13 cellular contexts compared by ENCODE assay signal in genomic region chr5:60634054-60634453, GRCh38.
DNase-seq lines count a peak whose midpoint lies in the region; ATAC-seq, FAIRE-seq and TF ChIP-seq lines count a peak whose summit lies in the region.
"Had no signal": no experiment of that assay in that cellular context is flagged by ENCODE, and none has a peak within 500 bp of the region (broad histone marks: within the 10 kb centered on the region; RNA-seq: fewer than 3 reads in every experiment).

No MANE protein-coding gene starts in this region.

- H3K27me3 Mint-ChIP-seq in effector memory CD8-positive, alpha-beta T cell: no peaks in the 10 kb centered on the region

- in situ Hi-C loops in HepG2 (cut with HindIII; ENCODE audit: extremely low pct_ligation_motif_present, low pct_unique_long_range_greater_than_20kb): no loop called here
- in situ Hi-C loops in transverse colon (cut with MboI; ENCODE audit: low pct_ligation_motif_present in 1 of 4, low pct_unique_long_range_greater_than_20kb in 1 of 4, low sequenced_read_pairs in 3 of 4): no loop called here

- POLR2A ChIA-PET in HepG2 (lab: Yijun Ruan, JAX): no interaction called here

- intact Hi-C loops in right lobe of liver (cut with DNase I): no loop called here
- intact Hi-C loops in HepG2 (cut with micrococcal nuclease; ENCODE audit: unreplicated experiment): no loop called here
- intact Hi-C loops in transverse colon (cut with DNase I; ENCODE audit: low total_unique reads): no loop called here

- TF ChIP-seq CTCF in right lobe of liver (IDR thresholded peaks at IDR 0.05): no peak
- TF ChIP-seq CTCF in HepG2 (CRISPR knock-in tag; IDR thresholded peaks at IDR 0.05): no peak
- no peak for TF ChIP-seq CTCF in transverse colon (IDR thresholded peaks at IDR 0.05)

- no peak for FAIRE-seq in HepG2 (lab: Jason Lieb, UNC)
- FAIRE-seq: GM12891 had no signal

- no peak for TF ChIP-seq EP300 in HepG2 (IDR thresholded peaks at IDR 0.05; ENCODE audit: low read depth in 2 of 2, low read length in 2 of 2)
- TF ChIP-seq EP300 in HepG2 (CRISPR knock-in tag; IDR thresholded peaks at IDR 0.05; ENCODE audit: borderline replicate concordance): no peak
- TF ChIP-seq EP300 in transverse colon (IDR thresholded peaks at IDR 0.05; ENCODE audit: low read depth): no peak

- ATAC-seq in right lobe of liver: peak in 3 of 4 donors; percentile 59 to 62 (median 59)
- ATAC-seq in HepG2: no peak
- ATAC-seq in effector memory CD8-positive, alpha-beta T cell (replicated peaks): no peak

- DNase-seq in right lobe of liver (no peak), HepG2 (ENCODE audit: low spot score) (no peak), UCSD-AML1 (lab: John Stamatoyannopoulos, UW; ENCODE audit: unreplicated experiment) (peak; percentile 33), globus pallidus (ENCODE audit: low spot score) (peak; percentile 2), GOT3 (lab: John Stamatoyannopoulos, UW) (no peak), transverse colon (no peak)
- no peak for DNase-seq in activated CD8-positive, alpha-beta memory T cell treated with anti-CD3 and anti-CD28 coated beads, Interleukin-2, amount 50 U/mL, for 48 hours
- DNase-seq in effector memory CD8-positive, alpha-beta T cell: no peak
- DNase-seq: Caco-2, NCI-H1105, NCI-H1694 treated with DMSO at 0.1 percent for 48 hours had no signal

- no peak overlapping the region for H3K27ac Mint-ChIP-seq in effector memory CD8-positive, alpha-beta T cell

- no TSS peak for BruUV-seq in HepG2 (replicated peaks; lab: Mats Ljungman, UMichigan)

- CTCF ChIA-PET in HepG2 (lab: Yijun Ruan, JAX; ENCODE audit: low intra/inter-chr PET ratio, low total read pairs): no interaction called here

- H3K79me2 ChIP-seq in HepG2 (ENCODE audit: insufficient read depth, low read length): no peaks in the 10 kb centered on the region

- H3K4me1 ChIP-seq in right lobe of liver (no peaks in the 10 kb centered on the region), HepG2 (ENCODE audit: insufficient read depth, low read length) (no peaks in the 10 kb centered on the region), transverse colon (no peaks in the 10 kb centered on the region)
- H3K4me1 ChIP-seq: Caco-2 had no signal

- no peak overlapping the region for H2AFZ ChIP-seq in HepG2 (ENCODE audit: low read length)

- H3K27me3 ChIP-seq in right lobe of liver (no peaks in the 10 kb centered on the region), HepG2 (ENCODE audit: control insufficient read depth in 1 of 2, insufficient read depth in 2 of 2, low read length in 2 of 2) (no peaks in the 10 kb centered on the region), transverse colon (no peaks in the 10 kb centered on the region)

- H3K36me3 ChIP-seq in right lobe of liver (no peaks in the 10 kb centered on the region), HepG2 (replicated peaks in 1 of 2; ENCODE audit: control insufficient read depth in 1 of 2, insufficient read depth in 2 of 2, low read length in 2 of 2) (peaks cover 14 to 71% of the 10 kb centered on the region in 2 experiments), transverse colon (no peaks in the 10 kb centered on the region)

- H3K27ac ChIP-seq in right lobe of liver (no peak overlapping the region), HepG2 (ENCODE audit: extremely low read length, insufficient read depth, low read length) (no peak overlapping the region), transverse colon (no peak overlapping the region)
- H3K27ac ChIP-seq: C4-2B had no signal

- H3K9me3 Mint-ChIP-seq in effector memory CD8-positive, alpha-beta T cell: peaks cover 0 to 2% of the 10 kb centered on the region in 2 donors

- no peaks in the 10 kb centered on the region for H3K36me3 Mint-ChIP-seq in effector memory CD8-positive, alpha-beta T cell (ENCODE audit: insufficient read depth)

- H3K4me3 ChIP-seq in right lobe of liver (no peak overlapping the region), HepG2 (replicated peaks in 1 of 3; ENCODE audit: insufficient read depth in 1 of 3, low read depth in 2 of 3, low read length in 3 of 3) (no peak overlapping the region), transverse colon (no peak overlapping the region)

- no peak for TF ChIP-seq RAD21 in HepG2 (CRISPR knock-in tag; IDR thresholded peaks at IDR 0.05)

- no peaks in the 10 kb centered on the region for H3K9me3 ChIP-seq in right lobe of liver
- no peaks in the 10 kb centered on the region for H3K9me3 ChIP-seq in HepG2 (ENCODE audit: low read length)
- no peaks in the 10 kb centered on the region for H3K9me3 ChIP-seq in transverse colon
- H3K9me3 ChIP-seq: Caco-2 had no signal

- no peaks in the 10 kb centered on the region for H3K4me1 Mint-ChIP-seq in effector memory CD8-positive, alpha-beta T cell (ENCODE audit: low read depth in 2 of 2)

- H3K9ac ChIP-seq in HepG2 (ENCODE audit: insufficient read depth, low read depth, low read length): no peak overlapping the region

- H4K20me1 ChIP-seq in HepG2 (ENCODE audit: insufficient read depth, low read length): no peaks in the 10 kb centered on the region

- no peak overlapping the region for H3K4me2 ChIP-seq in HepG2 (ENCODE audit: low read depth, low read length)

- H3K4me3 Mint-ChIP-seq in effector memory CD8-positive, alpha-beta T cell: no peak overlapping the region

- TF ChIP-seq POLR2A in right lobe of liver (IDR thresholded peaks at IDR 0.05): no peak
- no peak for TF ChIP-seq POLR2A in HepG2 (IDR thresholded peaks at IDR 0.05; ENCODE audit: insufficient read depth in 1 of 2, low read depth in 2 of 2, low read length in 2 of 2)
- no peak for TF ChIP-seq POLR2A in transverse colon (IDR thresholded peaks at IDR 0.05)

- 54% methylated on average over 6 of the region's 6 CpGs for WGBS in right lobe of liver (ENCODE audit: insufficient coverage, low coverage, low lambda C conversion rate, missing lambda C conversion rate)
- 96% methylated on average over 6 of the region's 6 CpGs for WGBS in HepG2 (ENCODE audit: low lambda C conversion rate)
- 72 to 92% methylated on average over 6 of the region's 6 CpGs for WGBS in transverse colon (ENCODE audit: low coverage in 1 of 2), 2 donors

TF ChIP-seq in HepG2, 621 proteins besides CTCF, POLR2A, EP300 and RAD21 (continues in another document):
- TF ChIP-seq, protein P1, sequence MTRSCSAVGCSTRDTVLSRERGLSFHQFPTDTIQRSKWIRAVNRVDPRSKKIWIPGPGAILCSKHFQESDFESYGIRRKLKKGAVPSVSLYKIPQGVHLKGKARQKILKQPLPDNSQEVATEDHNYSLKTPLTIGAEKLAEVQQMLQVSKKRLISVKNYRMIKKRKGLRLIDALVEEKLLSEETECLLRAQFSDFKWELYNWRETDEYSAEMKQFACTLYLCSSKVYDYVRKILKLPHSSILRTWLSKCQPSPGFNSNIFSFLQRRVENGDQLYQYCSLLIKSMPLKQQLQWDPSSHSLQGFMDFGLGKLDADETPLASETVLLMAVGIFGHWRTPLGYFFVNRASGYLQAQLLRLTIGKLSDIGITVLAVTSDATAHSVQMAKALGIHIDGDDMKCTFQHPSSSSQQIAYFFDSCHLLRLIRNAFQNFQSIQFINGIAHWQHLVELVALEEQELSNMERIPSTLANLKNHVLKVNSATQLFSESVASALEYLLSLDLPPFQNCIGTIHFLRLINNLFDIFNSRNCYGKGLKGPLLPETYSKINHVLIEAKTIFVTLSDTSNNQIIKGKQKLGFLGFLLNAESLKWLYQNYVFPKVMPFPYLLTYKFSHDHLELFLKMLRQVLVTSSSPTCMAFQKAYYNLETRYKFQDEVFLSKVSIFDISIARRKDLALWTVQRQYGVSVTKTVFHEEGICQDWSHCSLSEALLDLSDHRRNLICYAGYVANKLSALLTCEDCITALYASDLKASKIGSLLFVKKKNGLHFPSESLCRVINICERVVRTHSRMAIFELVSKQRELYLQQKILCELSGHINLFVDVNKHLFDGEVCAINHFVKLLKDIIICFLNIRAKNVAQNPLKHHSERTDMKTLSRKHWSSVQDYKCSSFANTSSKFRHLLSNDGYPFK (CRISPR knock-in tag; IDR thresholded peaks at IDR 0.05; ENCODE audit: borderline replicate concordance): no peak
- TF ChIP-seq SOX6 (IDR thresholded peaks at IDR 0.05) (no peak), SOX6 (CRISPR knock-in tag; IDR thresholded peaks at IDR 0.05) (no peak), REPIN1 (CRISPR knock-in tag; IDR thresholded peaks at IDR 0.05; ENCODE audit: borderline replicate concordance, low read depth) (no peak), PHF5A (CRISPR knock-in tag; IDR thresholded peaks at IDR 0.05; ENCODE audit: low read depth, unreplicated experiment) (no peak), ZNF446 (CRISPR knock-in tag; IDR thresholded peaks at IDR 0.05) (no peak), ZNF776 (CRISPR knock-in tag; IDR thresholded peaks at IDR 0.05) (no peak), ZNF83 (CRISPR knock-in tag; IDR thresholded peaks at IDR 0.05; ENCODE audit: borderline replicate concordance) (no peak)
- TF ChIP-seq, protein P2, sequence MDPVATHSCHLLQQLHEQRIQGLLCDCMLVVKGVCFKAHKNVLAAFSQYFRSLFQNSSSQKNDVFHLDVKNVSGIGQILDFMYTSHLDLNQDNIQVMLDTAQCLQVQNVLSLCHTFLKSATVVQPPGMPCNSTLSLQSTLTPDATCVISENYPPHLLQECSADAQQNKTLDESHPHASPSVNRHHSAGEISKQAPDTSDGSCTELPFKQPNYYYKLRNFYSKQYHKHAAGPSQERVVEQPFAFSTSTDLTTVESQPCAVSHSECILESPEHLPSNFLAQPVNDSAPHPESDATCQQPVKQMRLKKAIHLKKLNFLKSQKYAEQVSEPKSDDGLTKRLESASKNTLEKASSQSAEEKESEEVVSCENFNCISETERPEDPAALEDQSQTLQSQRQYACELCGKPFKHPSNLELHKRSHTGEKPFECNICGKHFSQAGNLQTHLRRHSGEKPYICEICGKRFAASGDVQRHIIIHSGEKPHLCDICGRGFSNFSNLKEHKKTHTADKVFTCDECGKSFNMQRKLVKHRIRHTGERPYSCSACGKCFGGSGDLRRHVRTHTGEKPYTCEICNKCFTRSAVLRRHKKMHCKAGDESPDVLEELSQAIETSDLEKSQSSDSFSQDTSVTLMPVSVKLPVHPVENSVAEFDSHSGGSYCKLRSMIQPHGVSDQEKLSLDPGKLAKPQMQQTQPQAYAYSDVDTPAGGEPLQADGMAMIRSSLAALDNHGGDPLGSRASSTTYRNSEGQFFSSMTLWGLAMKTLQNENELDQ (CRISPR knock-in tag; IDR thresholded peaks at IDR 0.05; ENCODE audit: borderline replicate concordance): no peak
- TF ChIP-seq, protein P3, sequence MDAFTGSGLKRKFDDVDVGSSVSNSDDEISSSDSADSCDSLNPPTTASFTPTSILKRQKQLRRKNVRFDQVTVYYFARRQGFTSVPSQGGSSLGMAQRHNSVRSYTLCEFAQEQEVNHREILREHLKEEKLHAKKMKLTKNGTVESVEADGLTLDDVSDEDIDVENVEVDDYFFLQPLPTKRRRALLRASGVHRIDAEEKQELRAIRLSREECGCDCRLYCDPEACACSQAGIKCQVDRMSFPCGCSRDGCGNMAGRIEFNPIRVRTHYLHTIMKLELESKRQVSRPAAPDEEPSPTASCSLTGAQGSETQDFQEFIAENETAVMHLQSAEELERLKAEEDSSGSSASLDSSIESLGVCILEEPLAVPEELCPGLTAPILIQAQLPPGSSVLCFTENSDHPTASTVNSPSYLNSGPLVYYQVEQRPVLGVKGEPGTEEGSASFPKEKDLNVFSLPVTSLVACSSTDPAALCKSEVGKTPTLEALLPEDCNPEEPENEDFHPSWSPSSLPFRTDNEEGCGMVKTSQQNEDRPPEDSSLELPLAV (CRISPR knock-in tag; conservative IDR thresholded peaks at IDR 0.05; ENCODE audit: low read depth): no peak

Comparison
In these comparisons a context has a peak if more than half of its experiments do, and no peak if none do; other contexts are left out.
1. ATAC-seq: peak in right lobe of liver (3 of 4); none in HepG2 (single experiment) and effector memory CD8-positive, alpha-beta T cell (single experiment).
2. DNase-seq: peak in UCSD-AML1 (single experiment) and globus pallidus (single experiment); none in right lobe of liver (0 of 3), HepG2 (single experiment), activated CD8-positive, alpha-beta memory T cell treated with anti-CD3 and anti-CD28 coated beads, Interleukin-2, amount 50 U/mL, for 48 hours (single experiment), effector memory CD8-positive, alpha-beta T cell (0 of 3), GOT3 (single experiment) and transverse colon (single experiment).